Comparison of ENCODE assay signal across 8 cellular contexts in the genomic region with DNA sequence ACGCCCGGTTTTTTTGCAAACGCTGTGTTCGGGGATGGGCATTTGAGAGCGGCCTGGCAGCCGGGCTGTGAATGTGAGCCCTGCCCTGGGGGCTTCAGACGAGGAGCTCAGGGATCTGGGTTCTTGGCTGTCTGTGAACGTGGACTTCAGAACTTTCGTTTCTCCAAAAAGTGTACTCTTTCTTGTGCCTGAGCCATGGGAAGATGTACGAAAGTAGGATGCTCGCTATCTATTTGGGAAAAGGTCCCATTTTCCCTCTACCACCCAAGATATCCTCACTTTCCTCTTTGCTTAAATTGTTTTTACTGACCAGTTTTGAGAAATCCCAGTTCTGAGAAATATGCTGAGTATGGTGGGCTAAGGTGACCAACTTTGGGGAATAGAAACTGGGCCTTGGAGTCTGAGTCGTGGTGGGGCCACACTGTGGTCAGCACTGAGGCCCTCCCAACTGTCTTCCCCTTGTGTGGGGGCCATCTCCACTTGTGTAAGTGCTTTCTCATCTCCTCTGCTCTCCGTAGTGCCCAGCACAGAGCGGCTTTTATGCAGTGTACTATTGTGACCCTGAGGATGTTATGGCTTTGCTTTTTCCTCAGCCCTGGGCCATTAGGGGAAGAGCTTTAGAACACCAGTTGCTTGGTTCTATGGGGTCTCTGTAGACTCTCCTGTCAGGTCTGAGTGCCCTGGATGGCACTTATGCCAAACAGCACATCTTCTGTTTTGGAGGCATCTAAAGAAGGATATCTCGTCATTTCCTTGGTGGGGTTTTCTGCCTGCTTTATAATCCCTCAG. TPM values are rescaled to one million over a fixed set of nuclear protein-coding genes. Genes with fewer than 3 reads are reported as not detected.
DNase-seq lines count a peak whose midpoint lies in the region; ATAC-seq, FAIRE-seq and TF ChIP-seq lines count a peak whose summit lies in the region.

No MANE protein-coding gene starts in this region.

- 18 to 23% (median 20%) methylated on average over 15 of the region's 15 CpGs for WGBS in ovary, 3 donors

- H2AFZ ChIP-seq in endothelial cell of umbilical vein (ENCODE audit: low read depth, low read length), result peak overlapping the region; percentile 50

- peak overlapping the region; percentile 55 for H3K4me2 ChIP-seq in endothelial cell of umbilical vein (ENCODE audit: insufficient read depth, low read length)

- peaks cover 15% of the 10 kb centered on the region for H3K4me1 ChIP-seq in endothelial cell of umbilical vein (ENCODE audit: control insufficient read depth, extremely low read depth, insufficient read depth, low read length)
- H3K4me1 ChIP-seq in ovary (ENCODE audit: insufficient read depth), result peaks cover 13% of the 10 kb centered on the region

- peak overlapping the region; percentile 59 for H3K9ac ChIP-seq in endothelial cell of umbilical vein (replicated peaks; ENCODE audit: extremely low read depth, insufficient read depth, low read length)

- TF ChIP-seq EP300 in ovary (IDR thresholded peaks at IDR 0.05), result no peak

- H3K9me3 ChIP-seq in endothelial cell of umbilical vein (replicated peaks; ENCODE audit: control insufficient read depth, insufficient read depth, low read length) (no peaks in the 10 kb centered on the region), ovary (no peaks in the 10 kb centered on the region)

- POLR2A ChIA-PET in endothelial cell of umbilical vein (lab: Charles Lee), result no interaction called here

- no peak for TF ChIP-seq CTCF in endothelial cell of umbilical vein (IDR thresholded peaks at IDR 0.05; ENCODE audit: extremely low read depth in 1 of 2, insufficient read depth in 1 of 2, low read depth in 1 of 2, low read length in 2 of 2)
- no peak for TF ChIP-seq CTCF in ovary (IDR thresholded peaks at IDR 0.05)

- H3K9me1 ChIP-seq in endothelial cell of umbilical vein (replicated peaks; ENCODE audit: control insufficient read depth, extremely low read depth, insufficient read depth, low read length), result no peaks in the 10 kb centered on the region

- H3K27me3 Mint-ChIP-seq in T-helper 1 cell treated with Interleukin-12 subunit alpha and Interleukin-12 subunit beta and Interleukin-4 antibody, amounts not matched to agents 30 μg/mL and 1 μg/mL, for 36 hours (ENCODE audit: low read depth), result no peaks in the 10 kb centered on the region

- H3K9me3 Mint-ChIP-seq in T-helper 1 cell treated with Interleukin-12 subunit alpha and Interleukin-12 subunit beta and Interleukin-4 antibody, amounts not matched to agents 30 μg/mL and 1 μg/mL, for 36 hours, result no peaks in the 10 kb centered on the region

- peak overlapping the region; percentile 92 for H3K27ac Mint-ChIP-seq in T-helper 1 cell treated with Interleukin-12 subunit alpha and Interleukin-12 subunit beta and Interleukin-4 antibody, amounts not matched to agents 30 μg/mL and 1 μg/mL, for 36 hours

- peak overlapping the region; percentile 69 to 75 (median 74) for H3K4me3 ChIP-seq in endothelial cell of umbilical vein (replicated peaks in 1 of 3; ENCODE audit: insufficient read depth in 1 of 3, low read depth in 1 of 3, low read length in 3 of 3)
- peak overlapping the region; percentile 94 for H3K4me3 ChIP-seq in ovary

- DNase-seq in T-helper 1 cell, result no peak
- peak; percentile 76 for DNase-seq in RPMI8226
- DNase-seq in endothelial cell of umbilical vein (ENCODE audit: low read depth, low spot score), result no peak
- no peak for DNase-seq in ovary
- no peak for DNase-seq in stimulated activated naive CD4-positive, alpha-beta T cell treated with Interleukin-2 at 50 U/mL for 16 hours (lab: John Stamatoyannopoulos, UW)
- no peak for DNase-seq in Ammon's horn (ENCODE audit: low spot score)

- H3K27me3 ChIP-seq in endothelial cell of umbilical vein (ENCODE audit: control insufficient read depth in 2 of 2, insufficient read depth in 2 of 2, low read length in 2 of 2), result no peaks in the 10 kb centered on the region
- no peaks in the 10 kb centered on the region for H3K27me3 ChIP-seq in ovary

- peaks cover 44% of the 10 kb centered on the region for H3K79me2 ChIP-seq in endothelial cell of umbilical vein (ENCODE audit: control insufficient read depth, insufficient read depth, low read length)

- dilution Hi-C loops in endothelial cell of umbilical vein (cut with MboI; ENCODE audit: extremely low pct_ligation_motif_present, low sequenced_read_pairs), result no loop called here

- intact Hi-C loops in endothelial cell of umbilical vein (cut with micrococcal nuclease), result no loop called here
- intact Hi-C loops in ovary (cut with DNase I), result no loop called here

- FAIRE-seq in endothelial cell of umbilical vein (lab: Jason Lieb, UNC), result peak; percentile 12

- peaks cover 20% of the 10 kb centered on the region for H3K36me3 Mint-ChIP-seq in T-helper 1 cell treated with Interleukin-12 subunit alpha and Interleukin-12 subunit beta and Interleukin-4 antibody, amounts not matched to agents 30 μg/mL and 1 μg/mL, for 36 hours (ENCODE audit: low read depth)

- CTCF ChIA-PET in endothelial cell of umbilical vein (lab: Charles Lee), result interaction anchor here (1.9 to 2.2 kb wide), 2 partner anchors 25 to 27 kb away, joined by 7 to 9 read pairs; no protein-coding TSS in a partner anchor

- H3K4me3 Mint-ChIP-seq in T-helper 1 cell treated with Interleukin-12 subunit alpha and Interleukin-12 subunit beta and Interleukin-4 antibody, amounts not matched to agents 30 μg/mL and 1 μg/mL, for 36 hours, result peak overlapping the region; percentile 90

- H3K27ac ChIP-seq in endothelial cell of umbilical vein (ENCODE audit: insufficient read depth, low read depth, low read length) (peak overlapping the region; percentile 38), ovary (peak overlapping the region in 1 of 2 donors; percentile 56)

- TF ChIP-seq POLR2A in endothelial cell of umbilical vein (IDR thresholded peaks at IDR 0.05; ENCODE audit: low read depth, low read length) (no peak), ovary (IDR thresholded peaks at IDR 0.05) (no peak)

- ATAC-seq in HG03565 (IDR thresholded peaks at IDR 0.05; ENCODE audit: unreplicated experiment), result no peak

- no peaks in the 10 kb centered on the region for H4K20me1 ChIP-seq in endothelial cell of umbilical vein (replicated peaks; ENCODE audit: control insufficient read depth, extremely low read depth, insufficient read depth, low read length)

- H3K36me3 ChIP-seq in endothelial cell of umbilical vein (ENCODE audit: control insufficient read depth in 2 of 2, extremely low read depth in 1 of 2, insufficient read depth in 2 of 2, low read length in 2 of 2) (peaks cover 2 to 13% of the 10 kb centered on the region in 2 experiments), ovary (no peaks in the 10 kb centered on the region)

- TSS peak; percentile 32 for BruUV-seq in endothelial cell of umbilical vein (replicated peaks; lab: Mats Ljungman, UMichigan)

- H3K4me1 Mint-ChIP-seq in T-helper 1 cell treated with Interleukin-12 subunit alpha and Interleukin-12 subunit beta and Interleukin-4 antibody, amounts not matched to agents 30 μg/mL and 1 μg/mL, for 36 hours (ENCODE audit: low read depth), result peaks cover 52% of the 10 kb centered on the region

RNA-seq across cellular contexts. Expression of a gene that starts 0.9 kb away (rescaled TPM):
- 92.1 and 94.0 TPM in 2 replicates for total RNA-seq in endothelial cell of umbilical vein
- 123 and 127 TPM in 2 replicates for polyA plus RNA-seq in endothelial cell of umbilical vein
- 105 and 113 TPM in 2 replicates for polyA plus RNA-seq in endothelial cell of umbilical vein (2011; cell fraction: cytosol; rRNA removed)
- polyA plus RNA-seq in endothelial cell of umbilical vein (2011; cell fraction: nucleus; rRNA removed), result 82.6 and 86.3 TPM in 2 replicates
- polyA plus RNA-seq in endothelial cell of umbilical vein (2012), result 74.8 and 76.6 TPM in 2 replicates
- 90.7 and 99.1 TPM in 2 replicates for polyA minus RNA-seq in endothelial cell of umbilical vein
- polyA minus RNA-seq in endothelial cell of umbilical vein (2011; cell fraction: cytosol; rRNA and poly(A)+ RNA removed), result 28.6 TPM
- 31.1 and 43.7 TPM in 2 replicates for polyA minus RNA-seq in endothelial cell of umbilical vein (2011; cell fraction: nucleus; rRNA and poly(A)+ RNA removed)
- total RNA-seq in ovary, result 10 to 100 TPM; 56.3 to 91.1 (median 70.2) TPM
- polyA plus RNA-seq in ovary, result 10 to 100 TPM; 22.0 to 57.7 TPM

RNA-seq across cellular contexts. Expression of a gene that starts 19.9 kb away (rescaled TPM):
- not detected in 2 replicates for total RNA-seq in endothelial cell of umbilical vein
- 0.11 and 0.19 TPM in 2 replicates for polyA plus RNA-seq in endothelial cell of umbilical vein
- 0.14 TPM in 1 of 2 replicates, not detected in the other for polyA plus RNA-seq in endothelial cell of umbilical vein (2011; cell fraction: cytosol; rRNA removed)
- polyA plus RNA-seq in endothelial cell of umbilical vein (2011; cell fraction: nucleus; rRNA removed), result 0.36 TPM in 1 of 2 replicates, not detected in the other
- polyA plus RNA-seq in endothelial cell of umbilical vein (2012), result not detected in 2 replicates
- polyA minus RNA-seq in endothelial cell of umbilical vein, result not detected in 2 replicates
- not detected for polyA minus RNA-seq in endothelial cell of umbilical vein (2011; cell fraction: cytosol; rRNA and poly(A)+ RNA removed)
- polyA minus RNA-seq in endothelial cell of umbilical vein (2011; cell fraction: nucleus; rRNA and poly(A)+ RNA removed), result 0.58 TPM in 1 of 2 replicates, not detected in the other
- 1 to 10 TPM in 4 of 7 donors, under 1 TPM in 1, not detected in 2; 0.72 to 3.2 (median 1.9) TPM for total RNA-seq in ovary
- polyA plus RNA-seq in ovary, result 1 to 10 TPM in 1 of 2 donors, under 1 TPM in 1; 0.40 to 1.7 TPM

RNA-seq across cellular contexts. Expression of a gene that starts 36.9 kb away (rescaled TPM):
- 14.6 and 20.0 TPM in 2 replicates for total RNA-seq in endothelial cell of umbilical vein
- polyA plus RNA-seq in endothelial cell of umbilical vein, result 10.5 and 12.4 TPM in 2 replicates
- 6.0 and 8.2 TPM in 2 replicates for polyA plus RNA-seq in endothelial cell of umbilical vein (2011; cell fraction: cytosol; rRNA removed)
- 36.2 and 40.5 TPM in 2 replicates for polyA plus RNA-seq in endothelial cell of umbilical vein (2011; cell fraction: nucleus; rRNA removed)
- 12.3 and 14.3 TPM in 2 replicates for polyA plus RNA-seq in endothelial cell of umbilical vein (2012)
- polyA minus RNA-seq in endothelial cell of umbilical vein, result 9.3 and 16.5 TPM in 2 replicates
- polyA minus RNA-seq in endothelial cell of umbilical vein (2011; cell fraction: cytosol; rRNA and poly(A)+ RNA removed), result 7.8 TPM
- polyA minus RNA-seq in endothelial cell of umbilical vein (2011; cell fraction: nucleus; rRNA and poly(A)+ RNA removed), result 11.4 and 18.4 TPM in 2 replicates
- 10 to 100 TPM; 20.9 to 37.3 (median 30.2) TPM for total RNA-seq in ovary
- polyA plus RNA-seq in ovary, result 10 to 100 TPM in 1 of 2 donors, 1 to 10 TPM in 1; 5.1 to 24.7 TPM

RNA-seq across cellular contexts. Expression of a gene that starts 47.7 kb away (rescaled TPM):
- total RNA-seq in endothelial cell of umbilical vein, result 0.12 TPM in 1 of 2 replicates, not detected in the other
- polyA plus RNA-seq in endothelial cell of umbilical vein, result not detected in 2 replicates
- not detected in 2 replicates for polyA plus RNA-seq in endothelial cell of umbilical vein (2011; cell fraction: cytosol; rRNA removed)
- polyA plus RNA-seq in endothelial cell of umbilical vein (2011; cell fraction: nucleus; rRNA removed), result not detected in 2 replicates
- polyA plus RNA-seq in endothelial cell of umbilical vein (2012), result 0.15 TPM in 1 of 2 replicates, not detected in the other
- polyA minus RNA-seq in endothelial cell of umbilical vein, result not detected in 2 replicates
- not detected for polyA minus RNA-seq in endothelial cell of umbilical vein (2011; cell fraction: cytosol; rRNA and poly(A)+ RNA removed)
- polyA minus RNA-seq in endothelial cell of umbilical vein (2011; cell fraction: nucleus; rRNA and poly(A)+ RNA removed), result not detected in 2 replicates
- total RNA-seq in ovary, result under 1 TPM in 3 of 7 donors, not detected in 4; 0.10 to 0.17 (median 0.13) TPM
- under 1 TPM in 1 of 2 donors, not detected in 1; 0.02 TPM for polyA plus RNA-seq in ovary

RNA-seq across cellular contexts. Expression of a gene that starts 58.7 kb away (rescaled TPM):
- total RNA-seq in endothelial cell of umbilical vein (47.7 and 48.0 TPM in 2 replicates), ovary (100 to 1,000 TPM; 137 to 563 (median 327) TPM)
- polyA plus RNA-seq in endothelial cell of umbilical vein (20.6 and 23.2 TPM in 2 replicates), ovary (100 to 1,000 TPM; 240 to 283 TPM)
- polyA plus RNA-seq in endothelial cell of umbilical vein (2011; cell fraction: cytosol; rRNA removed), result 20.3 and 22.0 TPM in 2 replicates
- polyA plus RNA-seq in endothelial cell of umbilical vein (2011; cell fraction: nucleus; rRNA removed), result 50.0 and 55.5 TPM in 2 replicates
- polyA plus RNA-seq in endothelial cell of umbilical vein (2012), result 59.1 and 107 TPM in 2 replicates
- 15.0 and 22.1 TPM in 2 replicates for polyA minus RNA-seq in endothelial cell of umbilical vein
- polyA minus RNA-seq in endothelial cell of umbilical vein (2011; cell fraction: cytosol; rRNA and poly(A)+ RNA removed), result not detected
- polyA minus RNA-seq in endothelial cell of umbilical vein (2011; cell fraction: nucleus; rRNA and poly(A)+ RNA removed), result 9.6 and 14.7 TPM in 2 replicates
